Comparison of ENCODE assay signal across 8 cellular contexts in genomic region chr4:8410641-8411271, GRCh38. TPM values are rescaled to one million over a fixed set of nuclear protein-coding genes. Genes with fewer than 3 reads are reported as not detected.
A peak's percentile ranks its signal among the peaks of the same experiment; 100 is the strongest.
DNase-seq lines count a peak whose midpoint lies in the region; ATAC-seq and TF ChIP-seq lines count a peak whose summit lies in the region.

No MANE protein-coding gene starts in this region.

- H3K36me3 ChIP-seq in GM23338 (ENCODE audit: insufficient read depth), result no peaks in the 10 kb centered on the region

- no peaks in the 10 kb centered on the region for H3F3A ChIP-seq in GM23338 (replicated peaks; ENCODE audit: low read depth)

- no peaks in the 10 kb centered on the region for H4K20me1 ChIP-seq in GM23338 (replicated peaks; ENCODE audit: insufficient read depth)

- H3K27ac Mint-ChIP-seq in GM23338, result no peak overlapping the region
- no peak overlapping the region for H3K27ac Mint-ChIP-seq in progenitor cell of endocrine pancreas

- ATAC-seq in GM23338, result peak; percentile 89
- ATAC-seq in GM21447 (IDR thresholded peaks at IDR 0.05; ENCODE audit: unreplicated experiment), result no peak
- no peak for ATAC-seq in HG02970 (IDR thresholded peaks at IDR 0.05; ENCODE audit: low FRiP score, unreplicated experiment)

- CTCF ChIA-PET in AG04450 (lab: Charles Lee), result interaction anchor here (0.9 to 1.8 kb wide), 5 partner anchors 16 to 234 kb away, joined by 3 to 16 read pairs (median 3); no protein-coding TSS in a partner anchor

- H3K9me3 Mint-ChIP-seq in GM23338 (peaks cover 11% of the 10 kb centered on the region), progenitor cell of endocrine pancreas (ENCODE audit: low read depth) (peaks cover 7% of the 10 kb centered on the region)

- H3K79me2 ChIP-seq in GM23338 (replicated peaks; ENCODE audit: insufficient read depth), result no peaks in the 10 kb centered on the region

- H3K4me3 ChIP-seq in AG04450 (ENCODE audit: low read depth, low read length), result no peak overlapping the region
- H3K4me3 ChIP-seq in GM23338, result no peak overlapping the region
- H3K4me3 ChIP-seq in fibroblast of pulmonary artery (replicated peaks; ENCODE audit: low read depth, low read length), result no peak overlapping the region

- no peak overlapping the region for H3K4me2 ChIP-seq in GM23338

- H3K4me3 Mint-ChIP-seq in GM23338 (no peak overlapping the region), progenitor cell of endocrine pancreas (ENCODE audit: low read depth) (no peak overlapping the region)

- H2AFZ ChIP-seq in GM23338, result no peak overlapping the region

- H3K27ac ChIP-seq in AG04450 (ENCODE audit: low read depth, low read length) (no peak overlapping the region), GM23338 (ENCODE audit: low read depth) (no peak overlapping the region)

- H3K4me1 Mint-ChIP-seq in GM23338 (peaks cover 15% of the 10 kb centered on the region), progenitor cell of endocrine pancreas (ENCODE audit: low read depth) (no peaks in the 10 kb centered on the region)

- no peaks in the 10 kb centered on the region; the same call in 1 of the 2 replicates for H3K4me1 ChIP-seq in GM23338 (ENCODE audit: insufficient read depth)

- no peaks in the 10 kb centered on the region; the same call in 1 of the 2 replicates for H3K9me3 ChIP-seq in AG04450 (ENCODE audit: control insufficient read depth, insufficient read depth, low read length)

- POLR2A ChIA-PET in AG04450 (lab: Yijun Ruan, JAX), result no interaction called here

- DNase-seq in AG04450 (ENCODE audit: low read depth, low spot score), result no peak
- DNase-seq in GM23338 (ENCODE audit: low spot score), result peak; percentile 89
- peak; percentile 57 for DNase-seq in RPMI7951 (ENCODE audit: low read depth)
- DNase-seq in fibroblast of pulmonary artery (ENCODE audit: low read depth), result peak; percentile 63
- peak; percentile 19 for DNase-seq in progenitor cell of endocrine pancreas (ENCODE audit: low spot score, unreplicated experiment)
- no peak for DNase-seq in stimulated activated CD4-positive, alpha-beta T cell treated with anti-CD3 and anti-CD28 coated beads, Interleukin-2, amount 100 ng/mL, for 48 hours

- H3K27me3 Mint-ChIP-seq in GM23338 (ENCODE audit: insufficient read depth, low read depth, poor library complexity), result peaks cover 13% of the 10 kb centered on the region
- no peaks in the 10 kb centered on the region for H3K27me3 Mint-ChIP-seq in progenitor cell of endocrine pancreas

- no peaks in the 10 kb centered on the region for H3K27me3 ChIP-seq in AG04450 (ENCODE audit: control insufficient read depth, insufficient read depth, low read length)
- no peaks in the 10 kb centered on the region for H3K27me3 ChIP-seq in GM23338 (ENCODE audit: insufficient read depth)

- H3K9me2 ChIP-seq in GM23338 (ENCODE audit: insufficient read depth), result no peaks in the 10 kb centered on the region

- peak; percentile 38 for TF ChIP-seq CTCF in AG04450 (IDR thresholded peaks at IDR 0.05; ENCODE audit: low read depth, low read length)
- peak; percentile 60 to 73 for TF ChIP-seq CTCF in GM23338 (conservative IDR thresholded peaks at IDR 0.05; ENCODE audit: low read depth in 2 of 2)
- TF ChIP-seq CTCF in fibroblast of pulmonary artery (IDR thresholded peaks at IDR 0.05; ENCODE audit: low read length, missing control alignments), result peak; percentile 36
- TF ChIP-seq CTCF in progenitor cell of endocrine pancreas (IDR thresholded peaks at IDR 0.05; ENCODE audit: unreplicated experiment), result peak; percentile 33

- H3K36me3 Mint-ChIP-seq in GM23338 (ENCODE audit: low read depth) (peaks cover 15% of the 10 kb centered on the region), progenitor cell of endocrine pancreas (ENCODE audit: insufficient read depth) (peaks cover 13% of the 10 kb centered on the region)

TF ChIP-seq in GM23338, 12 proteins besides CTCF, POLR2A, EP300 and RAD21 (continues in another document):
- no peak for TF ChIP-seq POLR2AphosphoS5 (IDR thresholded peaks at IDR 0.05; ENCODE audit: low read depth)
- no peak for TF ChIP-seq EZH2 (IDR thresholded peaks at IDR 0.05; ENCODE audit: low read depth, unreplicated experiment)
- no peak for TF ChIP-seq EZH2phosphoT487 (IDR thresholded peaks at IDR 0.05; ENCODE audit: unreplicated experiment)
- no peak for TF ChIP-seq ZNF462 (CRISPR knock-in tag; IDR thresholded peaks at IDR 0.05)
- TF ChIP-seq JUNB (IDR thresholded peaks at IDR 0.05; ENCODE audit: unreplicated experiment), result no peak
- no peak for TF ChIP-seq NANOG (IDR thresholded peaks at IDR 0.05; ENCODE audit: borderline replicate concordance)

RNA-seq across cellular contexts. Expression of gene ACOX3, which starts 29.8 kb away (rescaled TPM):
- 7.9 and 10.2 TPM in 2 replicates for polyA plus RNA-seq in AG04450 (2011; rRNA removed)
- polyA minus RNA-seq in AG04450 (2011; rRNA and poly(A)+ RNA removed), result 10.0 and 12.5 TPM in 2 replicates
- 14.9 and 17.2 TPM in 2 replicates for total RNA-seq in GM23338 (2014; rRNA removed; shearing (Covaris generic))
- polyA plus RNA-seq in GM23338 (2016; fragmentation: Nextera tagmentation; extraction: Ambion mirVana), result 4.8 and 6.4 TPM in 2 replicates
- 10.7 and 12.6 TPM in 2 replicates for total RNA-seq in RPMI7951 (2014; rRNA removed; shearing (Covaris generic))
- total RNA-seq in progenitor cell of endocrine pancreas, result 22.6 and 25.3 TPM in 2 replicates

RNA-seq across cellular contexts. Expression of gene TRMT44, which starts 29.8 kb away (rescaled TPM):
- polyA plus RNA-seq in AG04450 (2011; rRNA removed) (6.9 and 7.0 TPM in 2 replicates), GM23338 (2016; fragmentation: Nextera tagmentation; extraction: Ambion mirVana) (10.3 TPM in 2 replicates)
- polyA minus RNA-seq in AG04450 (2011; rRNA and poly(A)+ RNA removed), result 10.3 and 10.5 TPM in 2 replicates
- 36.7 and 49.8 TPM in 2 replicates for total RNA-seq in GM23338 (2014; rRNA removed; shearing (Covaris generic))
- 7.8 and 9.6 TPM in 2 replicates for total RNA-seq in RPMI7951 (2014; rRNA removed; shearing (Covaris generic))
- 29.1 and 31.0 TPM in 2 replicates for total RNA-seq in progenitor cell of endocrine pancreas

Comparison
In these comparisons a context has a peak if more than half of its experiments do, and no peak if none do; other contexts are left out.
1. DNase-seq: peak in GM23338 (single experiment), RPMI7951 (single experiment), fibroblast of pulmonary artery (single experiment) and progenitor cell of endocrine pancreas (single experiment); none in AG04450 (single experiment) and stimulated activated CD4-positive, alpha-beta T cell treated with anti-CD3 and anti-CD28 coated beads, Interleukin-2, amount 100 ng/mL, for 48 hours (0 of 2).
2. Peak in every context shown above with its lines, with median percentiles within 50 percentile points of each other: CTCF ChIP-seq.